In genomic region chr9:76835571-76836283, GRCh38 we compare ENCODE assay signal across 11 cellular contexts.
A peak's percentile ranks its signal among the peaks of the same experiment; 100 is the strongest.
DNase-seq lines count a peak whose midpoint lies in the region; ATAC-seq, FAIRE-seq and TF ChIP-seq lines count a peak whose summit lies in the region.
"Had no signal": no experiment of that assay in that cellular context is flagged by ENCODE, and none has a peak within 500 bp of the region (broad histone marks: within the 10 kb centered on the region; RNA-seq: fewer than 3 reads in every experiment).

No MANE protein-coding gene starts in this region.

- H3K27me3 Mint-ChIP-seq in activated CD8-positive, alpha-beta T cell treated with anti-CD3 and anti-CD28 coated beads, Interleukin-2, amount 10 ng/mL, durations not matched to agents 7 days and 5 days (ENCODE audit: low read depth) = peaks cover 3% of the 10 kb centered on the region

- H3K36me3 Mint-ChIP-seq in activated CD8-positive, alpha-beta T cell treated with anti-CD3 and anti-CD28 coated beads, Interleukin-2, amount 10 ng/mL, durations not matched to agents 7 days and 5 days (ENCODE audit: low read depth) = no peaks in the 10 kb centered on the region

- no peaks in the 10 kb centered on the region for H3K4me1 Mint-ChIP-seq in activated CD8-positive, alpha-beta T cell treated with anti-CD3 and anti-CD28 coated beads, Interleukin-2, amount 10 ng/mL, durations not matched to agents 7 days and 5 days (ENCODE audit: low read depth)

- DNase-seq in EH (ENCODE audit: low read depth) (peak; percentile 89), RWPE2 (ENCODE audit: low spot score) (no peak), fibroblast of lung (ENCODE audit: low read depth in 2 of 2) (peak; percentile 94 to 96), pancreas (no peak), GM19238 (ENCODE audit: insufficient read length, low spot score) (no peak), NCI-H2171 (lab: John Stamatoyannopoulos, UW) (no peak)
- DNase-seq in stimulated activated CD4-positive, alpha-beta T cell treated with anti-CD3 and anti-CD28 coated beads, Interleukin-4, amount 100 ng/mL, for 24 hours = no peak
- DNase-seq in activated CD8-positive, alpha-beta T cell treated with anti-CD3 and anti-CD28 coated beads, Interleukin-2, amount 10 ng/mL, durations not matched to agents 7 days and 5 days = no peak

- H3K9me3 ChIP-seq in RWPE2 (ENCODE audit: severe bottlenecking) (no peaks in the 10 kb centered on the region), fibroblast of lung (ENCODE audit: control insufficient read depth, insufficient read depth, low read depth, low read length) (no peaks in the 10 kb centered on the region), pancreas (no peaks in the 10 kb centered on the region)

- H3K4me3 ChIP-seq in RWPE2 (ENCODE audit: severe bottlenecking) = no peak overlapping the region
- H3K4me3 ChIP-seq in fibroblast of lung (replicated peaks in 1 of 4; ENCODE audit: control extremely low read depth in 1 of 4, insufficient read depth in 1 of 4, low read depth in 3 of 4, low read length in 4 of 4) = peak overlapping the region in 3 of 4 experiments; percentile 12 to 30 (median 24)
- no peak overlapping the region for H3K4me3 ChIP-seq in pancreas
- H3K4me3 ChIP-seq: GM12878, SK-N-MC had no signal

- peak; percentile 80 for FAIRE-seq in pancreas (lab: Jason Lieb, UNC)
- FAIRE-seq: colon, GM12878 had no signal

- ATAC-seq in RWPE2 (ENCODE audit: low read depth) (peak; percentile 85), pancreas (peak in 3 of 4 donors; percentile 40 to 67 (median 45))
- no peak for ATAC-seq in activated CD8-positive, alpha-beta T cell treated with anti-CD3 and anti-CD28 coated beads, Interleukin-2, amount 10 ng/mL, durations not matched to agents 7 days and 5 days
- ATAC-seq: GM12878 had no signal

- peak overlapping the region; percentile 10 for H3K9ac ChIP-seq in fibroblast of lung (ENCODE audit: insufficient read depth, low read length)

- H4K20me1 ChIP-seq in fibroblast of lung (ENCODE audit: control insufficient read depth, extremely low read depth, insufficient read depth, low read length) = no peaks in the 10 kb centered on the region

- POLR2A ChIA-PET in activated CD8-positive, alpha-beta T cell treated with anti-CD3 and anti-CD28 coated beads, Interleukin-2, amount 10 ng/mL, durations not matched to agents 7 days and 5 days (lab: Charles Lee) = no interaction called here

- H3K79me2 ChIP-seq in fibroblast of lung (ENCODE audit: control insufficient read depth, insufficient read depth, low read length) = no peaks in the 10 kb centered on the region

- intact Hi-C loops in pancreas (cut with DNase I) = no loop called here

- peaks cover 7% of the 10 kb centered on the region for H3K4me1 ChIP-seq in RWPE2 (ENCODE audit: insufficient read depth, poor library complexity, severe bottlenecking)
- peaks cover 4% of the 10 kb centered on the region for H3K4me1 ChIP-seq in fibroblast of lung (ENCODE audit: control insufficient read depth, extremely low read depth, insufficient read depth, low read length)
- no peaks in the 10 kb centered on the region for H3K4me1 ChIP-seq in pancreas

- H3K36me3 ChIP-seq in RWPE2 (ENCODE audit: low read depth) (no peaks in the 10 kb centered on the region), fibroblast of lung (ENCODE audit: control insufficient read depth, insufficient read depth, low read length) (no peaks in the 10 kb centered on the region), pancreas (no peaks in the 10 kb centered on the region)

- no peak overlapping the region for H3K4me3 Mint-ChIP-seq in activated CD8-positive, alpha-beta T cell treated with anti-CD3 and anti-CD28 coated beads, Interleukin-2, amount 10 ng/mL, durations not matched to agents 7 days and 5 days

- H3K9me3 Mint-ChIP-seq in activated CD8-positive, alpha-beta T cell treated with anti-CD3 and anti-CD28 coated beads, Interleukin-2, amount 10 ng/mL, durations not matched to agents 7 days and 5 days (ENCODE audit: insufficient read depth) = no peaks in the 10 kb centered on the region

- no peak for TF ChIP-seq CTCF in RWPE2 (IDR thresholded peaks at IDR 0.05; ENCODE audit: poor library complexity, severe bottlenecking)
- TF ChIP-seq CTCF in fibroblast of lung (conservative IDR thresholded peaks at IDR 0.05 in 1 of 2, IDR thresholded peaks at IDR 0.05 in 1 of 2; ENCODE audit: low read depth in 1 of 2, low read length in 2 of 2) = no peak
- no peak for TF ChIP-seq CTCF in pancreas (IDR thresholded peaks at IDR 0.05)

- H3K27me3 ChIP-seq in RWPE2 (ENCODE audit: insufficient read depth, poor library complexity, severe bottlenecking) (no peaks in the 10 kb centered on the region), fibroblast of lung (ENCODE audit: control insufficient read depth, insufficient read depth, low read length) (no peaks in the 10 kb centered on the region), pancreas (no peaks in the 10 kb centered on the region)

- peak overlapping the region; percentile 61 for H3K4me2 ChIP-seq in fibroblast of lung (ENCODE audit: extremely low read depth, insufficient read depth, low read length)

- H3K27ac ChIP-seq in RWPE2 (ENCODE audit: poor library complexity, severe bottlenecking) = peak overlapping the region; percentile 2
- H3K27ac ChIP-seq in fibroblast of lung (ENCODE audit: insufficient read depth, low read length) = peak overlapping the region; percentile 70
- peak overlapping the region in 1 of 4 donors; percentile 46 for H3K27ac ChIP-seq in pancreas
- H3K27ac ChIP-seq: SK-N-MC had no signal

- peak overlapping the region; percentile 19 for H2AFZ ChIP-seq in fibroblast of lung (ENCODE audit: low read length)

- no peak overlapping the region for H3K27ac Mint-ChIP-seq in activated CD8-positive, alpha-beta T cell treated with anti-CD3 and anti-CD28 coated beads, Interleukin-2, amount 10 ng/mL, durations not matched to agents 7 days and 5 days

- CTCF ChIA-PET in activated CD8-positive, alpha-beta T cell treated with anti-CD3 and anti-CD28 coated beads, Interleukin-2, amount 10 ng/mL, durations not matched to agents 7 days and 5 days (lab: Charles Lee) = no interaction called here

- WGBS in pancreas, 2 donors = 57 to 60% methylated on average over 7 of the region's 7 CpGs

Comparison
In these comparisons a context has a peak if more than half of its experiments do, and no peak if none do; other contexts are left out.
1. DNase-seq: peak in EH (single experiment) and fibroblast of lung (2 of 2); none in RWPE2 (single experiment), pancreas (0 of 6), stimulated activated CD4-positive, alpha-beta T cell treated with anti-CD3 and anti-CD28 coated beads, Interleukin-4, amount 100 ng/mL, for 24 hours (single experiment), activated CD8-positive, alpha-beta T cell treated with anti-CD3 and anti-CD28 coated beads, Interleukin-2, amount 10 ng/mL, durations not matched to agents 7 days and 5 days (single experiment), GM19238 (single experiment) and NCI-H2171 (single experiment).
2. H3K4me3 ChIP-seq: peak in fibroblast of lung (3 of 4); none in RWPE2 (single experiment) and pancreas (0 of 4).